20 cellular contexts compared by ENCODE assay signal in genomic region chr5:143559586-143559985, GRCh38.
"Had no signal": no experiment of that assay in that cellular context is flagged by ENCODE, and none has a peak within 500 bp of the region (broad histone marks: within the 10 kb centered on the region; RNA-seq: fewer than 3 reads in every experiment).

No MANE protein-coding gene starts in this region.

- H3K27me3 ChIP-seq: dorsolateral prefrontal cortex, hepatocyte, pancreas, tibial artery, upper lobe of left lung, uterus had no signal

- H3K9me3 ChIP-seq: pancreas, tibial artery, upper lobe of left lung, uterus had no signal

- H3K27ac ChIP-seq: dorsolateral prefrontal cortex, hepatocyte, tibial artery, upper lobe of left lung, uterus had no signal

- H3K36me3 ChIP-seq: pancreas, tibial artery, upper lobe of left lung, uterus had no signal

- H3K4me1 ChIP-seq: uterus had no signal

- ATAC-seq: left colon; left ventricle myocardium superior; natural killer cell treated with Interleukin-12 subunit alpha and Interleukin-12 subunit beta and Interleukin-15 and Interleukin-18, amount 100 ng/mL, for 72 hours; pancreas; right cardiac atrium; stimulated activated effector memory CD8-positive, alpha-beta T cell treated with anti-CD3 and anti-CD28 coated beads, Interleukin-12 subunit alpha, Interleukin-12 subunit beta, amount 100 ng/mL, for 72 hours had no signal

- H3K4me3 ChIP-seq: dorsolateral prefrontal cortex, hepatocyte, lung, pancreas, tibial artery, upper lobe of left lung, uterus had no signal

- DNase-seq: dorsolateral prefrontal cortex; effector CD8-positive, alpha-beta T cell; foreskin melanocyte; head of caudate nucleus; left colon; left ventricle myocardium superior; mesenchymal stem cell; midbrain; occipital lobe; pancreas; right cardiac atrium; stimulated activated CD4-positive, alpha-beta T cell treated with anti-CD3 and anti-CD28 coated beads, Interleukin-4, amount 100 ng/mL, for 1 hour; stimulated activated CD8-positive, alpha-beta memory T cell treated with anti-CD3 and anti-CD28 coated beads, Interleukin-4, amount 100 ng/mL, for 48 hours; tibial artery; upper lobe of left lung; uterus had no signal
